Comparison of ENCODE assay signal across 26 cellular contexts in genomic region chr6:33085627-33086026, GRCh38. TPM values are rescaled to one million over a fixed set of nuclear protein-coding genes. Genes with fewer than 3 reads are reported as not detected.
"Had no signal": no experiment of that assay in that cellular context is flagged by ENCODE, and none has a peak within 500 bp of the region (broad histone marks: within the 10 kb centered on the region; RNA-seq: fewer than 3 reads in every experiment).

No MANE protein-coding gene starts in this region.

- H3K4me3 ChIP-seq: coronary artery, gastrocnemius medialis, heart left ventricle had no signal

- ATAC-seq: activated CD8-positive, alpha-beta memory T cell treated with anti-CD3 and anti-CD28 coated beads, Interleukin-2, amount 10 ng/mL, durations not matched to agents 7 days and 5 days; activated CD8-positive, alpha-beta T cell treated with anti-CD3 and anti-CD28 coated beads, Interleukin-2, amount 10 ng/mL, durations not matched to agents 7 days and 5 days; activated T-cell treated with anti-CD3 and anti-CD28 coated beads, Interleukin-2, amount 50 U/mL, for 4 hours; activated T-helper 17 cell treated with anti-CD3 and anti-CD28 coated beads, Interleukin-2, amount 50 U/mL, for 72 hours; gastrocnemius medialis; heart left ventricle had no signal

- H3K9me3 Mint-ChIP-seq: activated CD4-positive, alpha-beta memory T cell treated with anti-CD3 and anti-CD28 coated beads for 36 hours; activated T-cell treated with anti-CD3 and anti-CD28 coated beads, Interleukin-2, amount 50 U/mL, for 4 hours; activated T-helper 17 cell treated with anti-CD3 and anti-CD28 coated beads, Interleukin-2, amount 50 U/mL, for 72 hours; central memory CD8-positive, alpha-beta T cell had no signal

- H3K27ac ChIP-seq: brain microvascular endothelial cell, coronary artery, epithelial cell of prostate, gastrocnemius medialis, heart left ventricle had no signal

- H3K27me3 ChIP-seq: brain microvascular endothelial cell, gastrocnemius medialis, heart left ventricle had no signal

- H3K27me3 Mint-ChIP-seq: activated CD4-positive, alpha-beta memory T cell treated with anti-CD3 and anti-CD28 coated beads for 36 hours; activated CD8-positive, alpha-beta memory T cell treated with anti-CD3 and anti-CD28 coated beads, Interleukin-2, amount 10 ng/mL, durations not matched to agents 7 days and 5 days; activated naive CD8-positive, alpha-beta T cell; activated T-helper 17 cell treated with anti-CD3 and anti-CD28 coated beads, Interleukin-2, amount 50 U/mL, for 72 hours; central memory CD8-positive, alpha-beta T cell had no signal

- H3K36me3 Mint-ChIP-seq: activated CD4-positive, alpha-beta memory T cell treated with anti-CD3 and anti-CD28 coated beads for 36 hours had no signal

- H3K36me3 ChIP-seq: brain microvascular endothelial cell, gastrocnemius medialis had no signal

- DNase-seq: activated CD4-positive, alpha-beta memory T cell treated with anti-CD3 and anti-CD28 coated beads for 36 hours; activated CD4-positive, alpha-beta T cell treated with anti-CD3 and anti-CD28 coated beads for 1 hour; activated CD4-positive, alpha-beta T cell treated with anti-CD3 and anti-CD28 coated beads for 48 hours; activated CD8-positive, alpha-beta memory T cell treated with anti-CD3 and anti-CD28 coated beads, Interleukin-2, amount 10 ng/mL, durations not matched to agents 7 days and 5 days; activated CD8-positive, alpha-beta memory T cell treated with anti-CD3 and anti-CD28 coated beads, Interleukin-2, amount 50 U/mL, for 4 hours; activated CD8-positive, alpha-beta T cell treated with anti-CD3 and anti-CD28 coated beads, Interleukin-2, amount 10 ng/mL, durations not matched to agents 7 days and 5 days; activated effector memory CD4-positive, alpha-beta T cell treated with Interleukin-2 at 50 U/mL for 16 hours; activated gamma-delta T cell treated with Interleukin-2 at 50 U/mL for 16 hours; activated naive CD4-positive, alpha-beta T cell treated with anti-CD3 and anti-CD28 coated beads, Interleukin-2, amount 50 U/mL, for 16 hours; activated naive CD4-positive, alpha-beta T cell treated with Interleukin-2 at 50 U/mL for 16 hours; activated T-cell treated with anti-CD3 and anti-CD28 coated beads, Interleukin-2, amount 50 U/mL, for 4 hours; amniotic stem cell; anterior cingulate cortex; brain microvascular endothelial cell; effector CD8-positive, alpha-beta T cell; foreskin fibroblast; gastrocnemius medialis; glutamatergic neuron; heart left ventricle; T-helper 2 cell had no signal

- H3K9me3 ChIP-seq: gastrocnemius medialis, heart left ventricle had no signal

- H3K27ac Mint-ChIP-seq: activated CD4-positive, alpha-beta memory T cell treated with anti-CD3 and anti-CD28 coated beads for 36 hours; activated CD8-positive, alpha-beta memory T cell treated with anti-CD3 and anti-CD28 coated beads, Interleukin-2, amount 10 ng/mL, durations not matched to agents 7 days and 5 days; activated CD8-positive, alpha-beta T cell treated with anti-CD3 and anti-CD28 coated beads, Interleukin-2, amount 10 ng/mL, durations not matched to agents 7 days and 5 days; activated T-helper 17 cell treated with anti-CD3 and anti-CD28 coated beads, Interleukin-2, amount 50 U/mL, for 72 hours had no signal

- H3K4me3 Mint-ChIP-seq: activated CD4-positive, alpha-beta memory T cell treated with anti-CD3 and anti-CD28 coated beads for 36 hours; activated CD8-positive, alpha-beta memory T cell treated with anti-CD3 and anti-CD28 coated beads, Interleukin-2, amount 10 ng/mL, durations not matched to agents 7 days and 5 days; activated CD8-positive, alpha-beta T cell treated with anti-CD3 and anti-CD28 coated beads, Interleukin-2, amount 10 ng/mL, durations not matched to agents 7 days and 5 days; activated naive CD8-positive, alpha-beta T cell; activated T-cell treated with anti-CD3 and anti-CD28 coated beads, Interleukin-2, amount 50 U/mL, for 4 hours; activated T-helper 17 cell treated with anti-CD3 and anti-CD28 coated beads, Interleukin-2, amount 50 U/mL, for 72 hours; central memory CD8-positive, alpha-beta T cell had no signal

RNA-seq across cellular contexts. Expression of gene HLA-DPA1, which starts 12.2 kb away (rescaled TPM):
- total RNA-seq: endothelial cell of umbilical vein had no signal
